In the genomic region with DNA sequence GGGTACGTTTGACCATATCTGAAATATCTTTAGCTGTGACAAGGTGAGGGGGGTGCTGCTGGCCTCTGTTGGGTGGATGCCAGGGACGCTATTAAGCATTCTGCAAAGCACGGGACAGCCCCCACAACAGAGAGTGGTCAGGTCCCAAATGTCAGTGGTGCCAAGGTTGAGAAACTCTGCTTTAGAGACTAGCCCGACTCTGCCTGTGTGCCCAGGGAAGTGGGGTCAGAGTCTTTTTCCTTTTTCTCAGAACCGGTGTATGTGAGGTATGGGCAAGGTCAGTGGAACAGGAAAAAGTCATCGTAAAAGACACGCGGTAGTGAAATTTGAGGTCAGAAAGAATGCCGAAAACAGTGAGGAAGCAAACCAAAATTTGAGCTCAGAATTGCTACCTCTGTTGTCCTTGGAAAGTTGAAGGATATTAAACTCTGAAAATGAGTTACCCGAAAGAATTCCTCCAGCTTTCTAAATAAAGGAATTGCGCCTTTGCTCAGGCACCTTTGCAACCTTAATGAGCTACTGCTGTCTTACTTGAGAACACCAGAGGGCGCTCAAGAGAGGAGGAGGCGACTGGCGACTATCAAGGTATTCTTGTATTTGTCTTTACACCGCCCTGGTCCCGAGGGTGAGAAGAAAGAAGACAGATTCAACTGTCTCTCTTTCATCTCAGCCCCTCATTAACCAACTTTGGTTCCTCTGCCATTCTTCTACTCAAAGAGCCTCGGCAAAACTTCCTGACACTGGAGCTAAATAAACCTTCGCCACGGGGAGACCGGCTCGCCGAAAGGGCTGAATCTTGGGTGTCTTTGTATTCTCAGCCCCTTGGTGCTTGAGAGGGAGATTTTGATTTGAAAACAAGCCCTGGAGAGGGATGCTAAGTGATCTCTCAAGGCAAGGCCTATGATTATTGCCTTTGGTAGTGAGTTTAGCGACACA, we compare ENCODE assay signal across 9 cellular contexts.
DNase-seq lines count a peak whose midpoint lies in the region; ATAC-seq and TF ChIP-seq lines count a peak whose summit lies in the region.
"Had no signal": no experiment of that assay in that cellular context is flagged by ENCODE, and none has a peak within 500 bp of the region (broad histone marks: within the 10 kb centered on the region; RNA-seq: fewer than 3 reads in every experiment).

No MANE protein-coding gene starts in this region.

- no peaks in the 10 kb centered on the region for H3K9me3 ChIP-seq in CD8-positive, alpha-beta memory T cell (ENCODE audit: low read length)
- no peaks in the 10 kb centered on the region for H3K9me3 ChIP-seq in cardiac muscle cell (ENCODE audit: low read depth)
- no peaks in the 10 kb centered on the region for H3K9me3 ChIP-seq in sigmoid colon

- H3K27ac Mint-ChIP-seq in CD8-positive, alpha-beta memory T cell: no peak overlapping the region
- H3K27ac Mint-ChIP-seq in activated naive CD4-positive, alpha-beta T cell treated with anti-CD3 and anti-CD28 coated beads for 36 hours: no peak overlapping the region
- H3K27ac Mint-ChIP-seq: T-helper 1 cell treated with Interleukin-12 subunit alpha and Interleukin-12 subunit beta and Interleukin-4 antibody, amounts not matched to agents 30 μg/mL and 1 μg/mL, for 36 hours had no signal

- no peak for TF ChIP-seq POLR2A in sigmoid colon (IDR thresholded peaks at IDR 0.05)

- no peak overlapping the region for H3K4me3 ChIP-seq in CD8-positive, alpha-beta memory T cell (ENCODE audit: low read length)
- H3K4me3 ChIP-seq in cardiac muscle cell: no peak overlapping the region
- H3K4me3 ChIP-seq in sigmoid colon: no peak overlapping the region

- CTCF ChIA-PET in CD8-positive, alpha-beta memory T cell (lab: Charles Lee): interaction anchor here (0.6 to 4.0 kb wide), 30 partner anchors 9 to 801 kb away, joined by 3 to 25 read pairs (median 4); no protein-coding TSS in a partner anchor
- CTCF ChIA-PET in activated naive CD4-positive, alpha-beta T cell treated with anti-CD3 and anti-CD28 coated beads for 36 hours (lab: Charles Lee): interaction anchor here (0.6 to 3.0 kb wide), 52 partner anchors 9 to 1558 kb away, joined by 3 to 18 read pairs (median 4); no protein-coding TSS in a partner anchor

- no peak overlapping the region for H3K27ac ChIP-seq in CD8-positive, alpha-beta memory T cell (ENCODE audit: low read depth, low read length)
- H3K27ac ChIP-seq in cardiac muscle cell (no peak overlapping the region), sigmoid colon (no peak overlapping the region)

- TF ChIP-seq CTCF in cardiac muscle cell (IDR thresholded peaks at IDR 0.05; ENCODE audit: low read depth, low read length) (peak; percentile 85), sigmoid colon (IDR thresholded peaks at IDR 0.05) (peak in 3 of 4 experiments; percentile 43 to 63 (median 49))

- peak overlapping the region in 2 of 7 donors; percentile 15 to 16 for H3K4me3 Mint-ChIP-seq in CD8-positive, alpha-beta memory T cell
- no peak overlapping the region for H3K4me3 Mint-ChIP-seq in activated naive CD4-positive, alpha-beta T cell treated with anti-CD3 and anti-CD28 coated beads for 36 hours
- H3K4me3 Mint-ChIP-seq: T-helper 1 cell treated with Interleukin-12 subunit alpha and Interleukin-12 subunit beta and Interleukin-4 antibody, amounts not matched to agents 30 μg/mL and 1 μg/mL, for 36 hours had no signal

- H3K36me3 ChIP-seq in CD8-positive, alpha-beta memory T cell (ENCODE audit: insufficient read depth, low read length): no peaks in the 10 kb centered on the region
- H3K36me3 ChIP-seq in cardiac muscle cell (no peaks in the 10 kb centered on the region), sigmoid colon (no peaks in the 10 kb centered on the region)

- H3K36me3 Mint-ChIP-seq in CD8-positive, alpha-beta memory T cell: peaks cover 0 to 2% (median 0%) of the 10 kb centered on the region in 3 donors
- H3K36me3 Mint-ChIP-seq in activated naive CD4-positive, alpha-beta T cell treated with anti-CD3 and anti-CD28 coated beads for 36 hours (ENCODE audit: low read depth): no peaks in the 10 kb centered on the region

- 39 to 51% methylated on average over 23 of the region's 23 CpGs for WGBS in sigmoid colon, 2 donors

- no peaks in the 10 kb centered on the region for H3K4me1 ChIP-seq in CD8-positive, alpha-beta memory T cell (ENCODE audit: insufficient read depth, low read length)
- H3K4me1 ChIP-seq in cardiac muscle cell (ENCODE audit: low read depth) (no peaks in the 10 kb centered on the region), sigmoid colon (no peaks in the 10 kb centered on the region)

- intact Hi-C loops in activated naive CD4-positive, alpha-beta T cell treated with anti-CD3 and anti-CD28 coated beads for 36 hours (cut with micrococcal nuclease): loop anchor here (1.0 kb wide), 2 partner anchors 187 to 257 kb away; no protein-coding TSS in a partner anchor
- intact Hi-C loops in sigmoid colon (cut with DNase I): loop anchor here (2.0 to 5.0 kb wide), 2 partner anchors 187 to 256 kb away; no protein-coding TSS in a partner anchor

- no peaks in the 10 kb centered on the region for H3K27me3 ChIP-seq in CD8-positive, alpha-beta memory T cell (ENCODE audit: insufficient read depth, low read length, poor library complexity, severe bottlenecking)
- H3K27me3 ChIP-seq in cardiac muscle cell: no peaks in the 10 kb centered on the region
- H3K27me3 ChIP-seq in sigmoid colon: peaks cover 0 to 6% (median 0%) of the 10 kb centered on the region in 3 donors

- ATAC-seq in HG03565 (IDR thresholded peaks at IDR 0.05; ENCODE audit: unreplicated experiment): no peak

- peaks cover 0 to 3% of the 10 kb centered on the region in 2 donors for H3K27me3 Mint-ChIP-seq in CD8-positive, alpha-beta memory T cell
- H3K27me3 Mint-ChIP-seq in activated naive CD4-positive, alpha-beta T cell treated with anti-CD3 and anti-CD28 coated beads for 36 hours (ENCODE audit: low read depth): no peaks in the 10 kb centered on the region

- H3K9me3 Mint-ChIP-seq in CD8-positive, alpha-beta memory T cell: no peaks in the 10 kb centered on the region
- H3K9me3 Mint-ChIP-seq in activated naive CD4-positive, alpha-beta T cell treated with anti-CD3 and anti-CD28 coated beads for 36 hours: no peaks in the 10 kb centered on the region
- H3K9me3 Mint-ChIP-seq: T-helper 1 cell treated with Interleukin-12 subunit alpha and Interleukin-12 subunit beta and Interleukin-4 antibody, amounts not matched to agents 30 μg/mL and 1 μg/mL, for 36 hours had no signal

- POLR2A ChIA-PET in CD8-positive, alpha-beta memory T cell (lab: Charles Lee): no interaction called here

- peak in 4 of 5 donors; percentile 3 to 60 (median 38) for DNase-seq in CD8-positive, alpha-beta memory T cell
- DNase-seq in HCEC 1CT (peak; percentile 35), NOMO-1 (lab: John Stamatoyannopoulos, UW; ENCODE audit: unreplicated experiment in 2 of 2) (peak; percentile 49 to 56), cardiac muscle cell (ENCODE audit: low read depth in 1 of 2, low spot score in 1 of 2) (peak; percentile 68 to 69), sigmoid colon (no peak), UCSD-AML1 (lab: John Stamatoyannopoulos, UW; ENCODE audit: unreplicated experiment) (no peak)
- peak; percentile 60 for DNase-seq in activated naive CD4-positive, alpha-beta T cell treated with anti-CD3 and anti-CD28 coated beads for 36 hours

- peaks cover 0 to 4% (median 4%) of the 10 kb centered on the region in 3 donors for H3K4me1 Mint-ChIP-seq in CD8-positive, alpha-beta memory T cell
- peaks cover 4% of the 10 kb centered on the region for H3K4me1 Mint-ChIP-seq in activated naive CD4-positive, alpha-beta T cell treated with anti-CD3 and anti-CD28 coated beads for 36 hours (ENCODE audit: low read depth)

- TF ChIP-seq EP300 in sigmoid colon (IDR thresholded peaks at IDR 0.05): no peak

Comparison
In these comparisons a context has a peak if more than half of its experiments do, and no peak if none do; other contexts are left out.
1. DNase-seq: peak in CD8-positive, alpha-beta memory T cell (4 of 5), HCEC 1CT (single experiment), NOMO-1 (2 of 2), activated naive CD4-positive, alpha-beta T cell treated with anti-CD3 and anti-CD28 coated beads for 36 hours (single experiment) and cardiac muscle cell (2 of 2); none in sigmoid colon (single experiment) and UCSD-AML1 (single experiment).